Comparison of ENCODE assay signal across 1 cellular context in genomic region chr1:91968334-91968733, GRCh38.
A peak's percentile ranks its signal among the peaks of the same experiment; 100 is the strongest.
TF ChIP-seq lines count a peak whose summit lies in the region.

No MANE protein-coding gene starts in this region.

TF ChIP-seq in K562, 482 proteins besides CTCF, POLR2A, EP300 and RAD21 (continued from another document):
- TF ChIP-seq ZKSCAN1 (IDR thresholded peaks at IDR 0.05; ENCODE audit: low read depth, low read length), result peak; percentile 93
- TF ChIP-seq CBFA2T3 (IDR thresholded peaks at IDR 0.05), result peak; percentile 34
- TF ChIP-seq ELF2 (CRISPR knock-in tag; IDR thresholded peaks at IDR 0.05), result no peak
- no peak for TF ChIP-seq GTF3C2 (IDR thresholded peaks at IDR 0.05; ENCODE audit: borderline replicate concordance, extremely low read depth, insufficient read length)
